In the genomic region with DNA sequence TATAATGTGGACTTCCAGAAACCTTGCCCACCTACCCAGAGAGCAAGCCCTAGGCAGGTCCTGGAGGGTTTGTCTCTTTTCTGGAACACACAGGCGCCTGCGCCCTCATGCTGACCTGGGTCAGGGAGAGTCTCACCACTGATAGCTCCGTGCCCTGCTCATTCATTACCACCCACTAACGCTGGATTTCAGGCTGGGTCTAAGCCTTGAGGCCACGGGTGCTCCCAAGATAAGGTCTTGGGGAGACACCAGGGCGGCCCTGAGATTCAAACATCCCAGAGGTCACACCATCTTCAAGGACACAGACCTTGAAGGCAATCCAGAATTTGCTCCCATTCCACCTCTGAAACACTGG, we compare ENCODE assay signal across 18 cellular contexts. TPM values are rescaled to one million over a fixed set of nuclear protein-coding genes. Genes with fewer than 3 reads are reported as not detected.
DNase-seq lines count a peak whose midpoint lies in the region; ATAC-seq, FAIRE-seq and TF ChIP-seq lines count a peak whose summit lies in the region.
"Had no signal": no experiment of that assay in that cellular context is flagged by ENCODE, and none has a peak within 500 bp of the region (broad histone marks: within the 10 kb centered on the region; RNA-seq: fewer than 3 reads in every experiment).

No MANE protein-coding gene starts in this region.

- peak overlapping the region; percentile 47; the same call in 1 of the 2 replicates for H3K4me2 ChIP-seq in OCI-LY1 (ENCODE audit: low read length)
- H3K4me2 ChIP-seq in H1 (ENCODE audit: insufficient read depth in 1 of 2, low read depth in 2 of 2, low read length in 2 of 2), result no peak overlapping the region
- no peak overlapping the region for H3K4me2 ChIP-seq in mesenchymal stem cell (ENCODE audit: low read length, poor library complexity, severe bottlenecking)
- H3K4me2 ChIP-seq: neural progenitor cell had no signal

- H3K4me1 ChIP-seq in OCI-LY1 (ENCODE audit: insufficient read depth, low read length, severe bottlenecking), result peaks cover 76% of the 10 kb centered on the region
- H3K4me1 ChIP-seq in H1 (replicated peaks in 1 of 4; ENCODE audit: control insufficient read depth in 3 of 4, insufficient read depth in 4 of 4, low read length in 3 of 4), result peaks cover 3 to 4% (median 3%) of the 10 kb centered on the region in 4 experiments; a peak in 4 of 7 replicates
- peaks cover 10% of the 10 kb centered on the region for H3K4me1 ChIP-seq in mesenchymal stem cell (ENCODE audit: control insufficient read depth, insufficient read depth, low read depth, low read length)
- H3K4me1 ChIP-seq: SJCRH30 had no signal

- no peaks in the 10 kb centered on the region for H3K9me3 Mint-ChIP-seq in stimulated activated naive B cell treated with anti-CD40 and anti-IgM and Interleukin-4, amounts not matched to agents 10 μg/mL and 1 μg/mL and 100 μg/mL, for 72 hours
- H3K9me3 Mint-ChIP-seq: neural progenitor cell had no signal

- H3F3A ChIP-seq in OCI-LY1 (ENCODE audit: insufficient read depth, low read length), result no peaks in the 10 kb centered on the region

- TF ChIP-seq RAD21 in H1 (IDR thresholded peaks at IDR 0.05 in 1 of 2, conservative IDR thresholded peaks at IDR 0.05 in 1 of 2; ENCODE audit: low read depth in 2 of 2, low read length in 2 of 2), result no peak

- no peak overlapping the region for H2BK15ac ChIP-seq in H1 (ENCODE audit: low read length)
- no peak overlapping the region for H2BK15ac ChIP-seq in mesenchymal stem cell (ENCODE audit: low read depth, poor library complexity, severe bottlenecking)

- H3K36me3 Mint-ChIP-seq in stimulated activated naive B cell treated with anti-CD40 and anti-IgM and Interleukin-4, amounts not matched to agents 10 μg/mL and 1 μg/mL and 100 μg/mL, for 72 hours, result peaks cover 14 to 15% of the 10 kb centered on the region in 2 donors

- H3K23me2 ChIP-seq in H1 (ENCODE audit: low read depth, low read length), result peaks cover 7% of the 10 kb centered on the region; the same call in 1 of the 2 replicates

- H2AK5ac ChIP-seq in H1 (ENCODE audit: low read depth, low read length) (peak overlapping the region; percentile 82; the same call in 1 of the 2 replicates), mesenchymal stem cell (ENCODE audit: low read length, severe bottlenecking) (no peak overlapping the region)

- no peak overlapping the region for H4K5ac ChIP-seq in H1 (ENCODE audit: insufficient read length, low read depth, low read length)

- H3K27ac Mint-ChIP-seq in stimulated activated naive B cell treated with anti-CD40 and anti-IgM and Interleukin-4, amounts not matched to agents 10 μg/mL and 1 μg/mL and 100 μg/mL, for 72 hours, result no peak overlapping the region
- H3K27ac Mint-ChIP-seq: activated naive CD8-positive, alpha-beta T cell; neural progenitor cell had no signal

- CTCF ChIA-PET in H1 (lab: Charles Lee; ENCODE audit: partially characterized antibody), result interaction anchor here (0.5 to 6.4 kb wide), 7 partner anchors 9 to 1644 kb away, joined by 3 to 59 read pairs (median 3); no protein-coding TSS in a partner anchor

- H2BK5ac ChIP-seq in H1 (ENCODE audit: low read depth, low read length) (no peak overlapping the region), mesenchymal stem cell (ENCODE audit: low read depth, low read length, poor library complexity, severe bottlenecking) (no peak overlapping the region)

- DNase-seq in H1 (ENCODE audit: low read depth in 1 of 2, low spot score in 2 of 2) (no peak), mesenchymal stem cell (no peak), substantia nigra (lab: John Stamatoyannopoulos, UW) (peak in 1 of 49 donors; percentile 13), NCI-H446 treated with DMSO at 0.1 percent for 48 hours (lab: John Stamatoyannopoulos, UW) (no peak), A172 (ENCODE audit: low spot score) (no peak)
- no peak for DNase-seq in stimulated activated naive B cell treated with anti-CD40 and anti-IgM and Interleukin-4, amounts not matched to agents 10 μg/mL and 1 μg/mL and 100 μg/mL, for 72 hours
- no peak for DNase-seq in activated naive CD4-positive, alpha-beta T cell (lab: John Stamatoyannopoulos, UW)
- DNase-seq: dermis blood vessel endothelial cell; DMS79 treated with DMSO at 0.1 percent for 48 hours; NCI-H1930; NCI-H82; stimulated activated CD4-positive, alpha-beta T cell treated with anti-CD3 and anti-CD28 coated beads, Interleukin-12 subunit alpha, Interleukin-12 subunit beta, amount 100 ng/mL, for 4 hours had no signal

- no peak overlapping the region for H4K91ac ChIP-seq in H1 (replicated peaks; ENCODE audit: insufficient read length, low read length)
- H4K91ac ChIP-seq in mesenchymal stem cell (ENCODE audit: low read length), result no peak overlapping the region

- H3K27me3 ChIP-seq in OCI-LY1 (ENCODE audit: insufficient read depth, low read length) (no peaks in the 10 kb centered on the region), H1 (replicated peaks in 1 of 4; ENCODE audit: control insufficient read depth in 3 of 4, extremely low read depth in 1 of 4, insufficient read depth in 3 of 4, low read length in 3 of 4) (no peaks in the 10 kb centered on the region), mesenchymal stem cell (ENCODE audit: control insufficient read depth in 1 of 2, insufficient read depth in 1 of 2, low read length in 2 of 2) (no peaks in the 10 kb centered on the region)
- H3K27me3 ChIP-seq: neural progenitor cell, SJCRH30 had no signal

- no peak for ATAC-seq in stimulated activated naive B cell treated with anti-CD40 and anti-IgM and Interleukin-4, amounts not matched to agents 10 μg/mL and 1 μg/mL and 100 μg/mL, for 72 hours (replicated peaks)

- POLR2A ChIA-PET in H1 (lab: Charles Lee; ENCODE audit: partially characterized antibody), result interaction anchor here (0.5 to 2.3 kb wide), 5 partner anchors 11 to 34 kb away, joined by 3 to 6 read pairs (median 3); a partner anchor contains a TSS

- H3K9me2 ChIP-seq in OCI-LY1 (ENCODE audit: low read depth, low read length), result no peaks in the 10 kb centered on the region

- peaks cover 51% of the 10 kb centered on the region for H3K79me2 ChIP-seq in OCI-LY1 (ENCODE audit: insufficient read depth, low read length)
- H3K79me2 ChIP-seq in H1 (ENCODE audit: control insufficient read depth in 1 of 2, insufficient read depth in 2 of 2, low read length in 2 of 2), result peaks cover 0 to 16% of the 10 kb centered on the region in 2 experiments; a peak in 2 of 4 replicates

- TF ChIP-seq EP300 in H1 (IDR thresholded peaks at IDR 0.05; ENCODE audit: borderline replicate concordance in 1 of 2, low read depth in 2 of 2, low read length in 2 of 2), result no peak

- no peak overlapping the region for H3K56ac ChIP-seq in H1 (replicated peaks; ENCODE audit: insufficient read length, low read depth, low read length)

- H3K36me3 ChIP-seq in OCI-LY1 (ENCODE audit: insufficient read depth, low read length) (peaks cover 62% of the 10 kb centered on the region), H1 (ENCODE audit: control insufficient read depth in 2 of 4, insufficient read depth in 4 of 4, low read length in 3 of 4) (peaks cover 0 to 3% (median under 1%) of the 10 kb centered on the region in 4 experiments; a peak in 3 of 8 replicates), mesenchymal stem cell (ENCODE audit: control insufficient read depth in 1 of 2, insufficient read depth in 2 of 2, low read depth in 1 of 2, low read length in 2 of 2) (peaks cover 15 to 30% of the 10 kb centered on the region in 2 experiments)
- H3K36me3 ChIP-seq: neural progenitor cell, SJCRH30 had no signal

- H3K27me3 Mint-ChIP-seq in stimulated activated naive B cell treated with anti-CD40 and anti-IgM and Interleukin-4, amounts not matched to agents 10 μg/mL and 1 μg/mL and 100 μg/mL, for 72 hours, result no peaks in the 10 kb centered on the region
- H3K27me3 Mint-ChIP-seq: activated naive CD8-positive, alpha-beta T cell had no signal

- FAIRE-seq in H1 (lab: Jason Lieb, UNC), result no peak
- FAIRE-seq: frontal cortex, islet of Langerhans had no signal

- H3K18ac ChIP-seq in H1 (ENCODE audit: extremely low read depth, low read length) (no peak overlapping the region; the same call in 1 of the 2 replicates), mesenchymal stem cell (ENCODE audit: low read depth in 1 of 2, low read length in 2 of 2) (no peak overlapping the region)

- no peak overlapping the region for H3K4me3 Mint-ChIP-seq in stimulated activated naive B cell treated with anti-CD40 and anti-IgM and Interleukin-4, amounts not matched to agents 10 μg/mL and 1 μg/mL and 100 μg/mL, for 72 hours
- H3K4me3 Mint-ChIP-seq: activated naive CD8-positive, alpha-beta T cell; neural progenitor cell had no signal

- H4K20me1 ChIP-seq in OCI-LY1 (ENCODE audit: insufficient read depth, low read length), result no peaks in the 10 kb centered on the region
- peaks cover 12% of the 10 kb centered on the region in 2 experiments for H4K20me1 ChIP-seq in H1 (replicated peaks in 1 of 2; ENCODE audit: control insufficient read depth in 1 of 2, insufficient read depth in 2 of 2, low read length in 2 of 2)

- no peaks in the 10 kb centered on the region for H3K9me3 ChIP-seq in OCI-LY1 (ENCODE audit: low read length)
- no peaks in the 10 kb centered on the region for H3K9me3 ChIP-seq in H1 (ENCODE audit: insufficient read depth in 2 of 2, low read depth in 1 of 2, low read length in 1 of 2)
- no peaks in the 10 kb centered on the region for H3K9me3 ChIP-seq in mesenchymal stem cell (ENCODE audit: control insufficient read depth, low read length)
- H3K9me3 ChIP-seq: SJCRH30 had no signal

- H3K27ac ChIP-seq in OCI-LY1 (ENCODE audit: low read depth, low read length, poor library complexity, severe bottlenecking) (peak overlapping the region; percentile 98), H1 (ENCODE audit: low read depth, low read length) (peak overlapping the region; percentile 50; the same call in 1 of the 2 replicates), mesenchymal stem cell (ENCODE audit: low read length, poor library complexity, severe bottlenecking) (no peak overlapping the region), substantia nigra (ENCODE audit: low read depth, low read length, poor library complexity, severe bottlenecking) (peak overlapping the region; percentile 94)
- H3K27ac ChIP-seq: neural progenitor cell, SJCRH30 had no signal

- H3K4me3 ChIP-seq in OCI-LY1 (ENCODE audit: low read depth, low read length, poor library complexity, severe bottlenecking), result no peak overlapping the region
- no peak overlapping the region for H3K4me3 ChIP-seq in H1 (ENCODE audit: extremely low read depth in 1 of 4, insufficient read depth in 2 of 4, low read depth in 3 of 4, low read length in 4 of 4)
- H3K4me3 ChIP-seq in mesenchymal stem cell (ENCODE audit: insufficient read depth in 1 of 2, low read depth in 1 of 2, low read length in 2 of 2), result peak overlapping the region in 1 of 2 experiments; percentile 32
- H3K4me3 ChIP-seq: neural progenitor cell, SJCRH30 had no signal

- 91% methylated on average over 6 of the region's 6 CpGs; no CpG with 5 or more reads in 1 of the 2 experiments for WGBS in H1 (ENCODE audit: extremely low coverage in 1 of 2, insufficient coverage in 1 of 2, insufficient read length in 1 of 2, insufficient replicate concordance in 2 of 2, low coverage in 1 of 2, low lambda C conversion rate in 2 of 2, missing lambda C conversion rate in 1 of 2), 2 experiments
- 93% methylated on average over 6 of the region's 6 CpGs for WGBS in mesenchymal stem cell

- H4K8ac ChIP-seq in H1 (ENCODE audit: extremely low read depth, insufficient read depth, low read length) (no peak overlapping the region), mesenchymal stem cell (ENCODE audit: low read length) (no peak overlapping the region)

- no peak for TF ChIP-seq POLR2A in H1 (IDR thresholded peaks at IDR 0.05; ENCODE audit: control extremely low read depth in 1 of 2, low read depth in 2 of 2, low read length in 2 of 2)

- H2BK12ac ChIP-seq in H1 (ENCODE audit: low read depth, low read length) (peak overlapping the region; percentile 39; the same call in 1 of the 2 replicates), mesenchymal stem cell (ENCODE audit: low read length in 2 of 2) (no peak overlapping the region)

- H3K4me1 Mint-ChIP-seq in stimulated activated naive B cell treated with anti-CD40 and anti-IgM and Interleukin-4, amounts not matched to agents 10 μg/mL and 1 μg/mL and 100 μg/mL, for 72 hours, result peaks cover 16 to 41% of the 10 kb centered on the region in 2 donors

- H3K23ac ChIP-seq in H1 (ENCODE audit: insufficient read length) (no peak overlapping the region), mesenchymal stem cell (ENCODE audit: low read length in 2 of 2) (no peak overlapping the region)

- TF ChIP-seq CTCF in OCI-LY1 (IDR thresholded peaks at IDR 0.05; ENCODE audit: low read length), result no peak
- TF ChIP-seq CTCF in H1 (IDR thresholded peaks at IDR 0.05; ENCODE audit: control extremely low read depth in 1 of 3, insufficient read depth in 1 of 3, low read depth in 1 of 3, low read length in 3 of 3), result no peak

- H3K14ac ChIP-seq in H1 (ENCODE audit: insufficient read length), result no peak overlapping the region
- no peak overlapping the region for H3K14ac ChIP-seq in mesenchymal stem cell (ENCODE audit: low read length in 2 of 2)

- H2BK120ac ChIP-seq in H1 (replicated peaks; ENCODE audit: low read depth, low read length) (no peak overlapping the region), mesenchymal stem cell (ENCODE audit: low read depth, low read length) (no peak overlapping the region)

- H3K4ac ChIP-seq in H1 (replicated peaks; ENCODE audit: insufficient read length, low read depth, low read length) (no peak overlapping the region), mesenchymal stem cell (ENCODE audit: low read depth in 1 of 2, low read length in 2 of 2) (no peak overlapping the region)

- peak overlapping the region; percentile 38; the same call in 1 of the 2 replicates for H3K9ac ChIP-seq in OCI-LY1 (ENCODE audit: low read length)
- peak overlapping the region in 1 of 4 experiments; percentile 18; a peak in 1 of 7 replicates for H3K9ac ChIP-seq in H1 (replicated peaks in 1 of 4; ENCODE audit: extremely low read depth in 1 of 4, low read depth in 3 of 4, low read length in 3 of 4)
- H3K9ac ChIP-seq in mesenchymal stem cell (ENCODE audit: low read length), result peak overlapping the region; percentile 60
- H3K9ac ChIP-seq: neural progenitor cell had no signal

- H2AFZ ChIP-seq in OCI-LY1 (ENCODE audit: low read length) (no peak overlapping the region), H1 (ENCODE audit: low read length) (no peak overlapping the region), mesenchymal stem cell (ENCODE audit: low read depth, low read length) (no peak overlapping the region)
- H2AFZ ChIP-seq: neural progenitor cell had no signal

- H2BK20ac ChIP-seq in H1 (ENCODE audit: low read length), result no peak overlapping the region

- H3K79me1 ChIP-seq in H1 (ENCODE audit: low read depth, low read length) (peaks cover 11% of the 10 kb centered on the region), mesenchymal stem cell (replicated peaks; ENCODE audit: low read length, poor library complexity, severe bottlenecking) (peaks cover 15% of the 10 kb centered on the region)

RNA-seq across cellular contexts. Expression of a gene that starts 5.1 kb away (rescaled TPM):
- 18.7 and 19.4 TPM in 2 replicates for total RNA-seq in H1 (2021; fragmentation: NEBNext Ultra II Directional; extraction: Animal tissue kit (Norgen Biotek cat#: 25700))
- polyA plus RNA-seq in H1 (2011; rRNA removed), result 16.2 and 17.5 TPM in 2 replicates
- polyA plus RNA-seq in H1 (2011; cell fraction: cytosol; rRNA removed), result 10.4 TPM
- 8.7 TPM for polyA plus RNA-seq in H1 (2011; cell fraction: nucleus; rRNA removed)
- polyA plus RNA-seq in H1 (2012, experiment 1 of 2), result 7.0 to 10.5 TPM (median 9.3 TPM) in 4 replicates
- 7.1 TPM for polyA plus RNA-seq in H1 (2012, experiment 2 of 2)
- 12.6 TPM for polyA plus RNA-seq in H1 (2013, experiment 1 of 2)
- polyA plus RNA-seq in H1 (2013, experiment 2 of 2), result 15.2 TPM
- 32.0 and 38.5 TPM in 2 replicates for polyA minus RNA-seq in H1 (2011; rRNA and poly(A)+ RNA removed)
- polyA minus RNA-seq in H1 (2011; cell fraction: cytosol; rRNA and poly(A)+ RNA removed), result 22.8 TPM
- 10.4 TPM for polyA minus RNA-seq in H1 (2011; cell fraction: nucleus; rRNA and poly(A)+ RNA removed)
- polyA plus RNA-seq in mesenchymal stem cell (2013, experiment 1 of 2), result 8.7 TPM
- 8.2 TPM for polyA plus RNA-seq in mesenchymal stem cell (2013, experiment 2 of 2)
- total RNA-seq in A172 (2014; rRNA removed; shearing (Covaris generic)), result 1.7 and 2.5 TPM in 2 replicates

RNA-seq across cellular contexts. Expression of a gene that starts 26.0 kb away (rescaled TPM):
- total RNA-seq in H1 (2021; fragmentation: NEBNext Ultra II Directional; extraction: Animal tissue kit (Norgen Biotek cat#: 25700)), result 82.3 and 90.7 TPM in 2 replicates
- polyA plus RNA-seq in H1 (2011; rRNA removed), result 187 and 282 TPM in 2 replicates
- 114 TPM for polyA plus RNA-seq in H1 (2011; cell fraction: cytosol; rRNA removed)
- polyA plus RNA-seq in H1 (2011; cell fraction: nucleus; rRNA removed), result 147 TPM
- 52.4 to 94.1 TPM (median 90.4 TPM) in 4 replicates for polyA plus RNA-seq in H1 (2012, experiment 1 of 2)
- 93.0 TPM for polyA plus RNA-seq in H1 (2012, experiment 2 of 2)
- polyA plus RNA-seq in H1 (2013, experiment 1 of 2), result 71.0 TPM
- polyA plus RNA-seq in H1 (2013, experiment 2 of 2), result 66.3 TPM
- polyA minus RNA-seq in H1 (2011; rRNA and poly(A)+ RNA removed), result 18.3 and 19.8 TPM in 2 replicates
- polyA minus RNA-seq in H1 (2011; cell fraction: cytosol; rRNA and poly(A)+ RNA removed), result 38.4 TPM
- polyA minus RNA-seq in H1 (2011; cell fraction: nucleus; rRNA and poly(A)+ RNA removed), result 34.5 TPM
- 38.3 TPM for polyA plus RNA-seq in mesenchymal stem cell (2013, experiment 1 of 2)
- 39.0 TPM for polyA plus RNA-seq in mesenchymal stem cell (2013, experiment 2 of 2)
- 130 and 157 TPM in 2 replicates for total RNA-seq in A172 (2014; rRNA removed; shearing (Covaris generic))

RNA-seq across cellular contexts. Expression of a gene that starts 31.2 kb away (rescaled TPM):
- total RNA-seq in H1 (2021; fragmentation: NEBNext Ultra II Directional; extraction: Animal tissue kit (Norgen Biotek cat#: 25700)), result 208 and 210 TPM in 2 replicates
- polyA plus RNA-seq in H1 (2011; rRNA removed), result 101 and 121 TPM in 2 replicates
- polyA plus RNA-seq in H1 (2011; cell fraction: cytosol; rRNA removed), result 79.7 TPM
- polyA plus RNA-seq in H1 (2011; cell fraction: nucleus; rRNA removed), result 295 TPM
- polyA plus RNA-seq in H1 (2012, experiment 1 of 2), result 179 to 246 TPM (median 190 TPM) in 4 replicates
- 57.7 TPM for polyA plus RNA-seq in H1 (2012, experiment 2 of 2)
- 165 TPM for polyA plus RNA-seq in H1 (2013, experiment 1 of 2)
- polyA plus RNA-seq in H1 (2013, experiment 2 of 2), result 148 TPM
- 129 and 138 TPM in 2 replicates for polyA minus RNA-seq in H1 (2011; rRNA and poly(A)+ RNA removed)
- polyA minus RNA-seq in H1 (2011; cell fraction: cytosol; rRNA and poly(A)+ RNA removed), result 111 TPM
- polyA minus RNA-seq in H1 (2011; cell fraction: nucleus; rRNA and poly(A)+ RNA removed), result 124 TPM
- 37.1 TPM for polyA plus RNA-seq in mesenchymal stem cell (2013, experiment 1 of 2)
- 34.8 TPM for polyA plus RNA-seq in mesenchymal stem cell (2013, experiment 2 of 2)
- 99.5 and 132 TPM in 2 replicates for total RNA-seq in A172 (2014; rRNA removed; shearing (Covaris generic))

RNA-seq across cellular contexts. Expression of a gene that starts 44.9 kb away (rescaled TPM):
- total RNA-seq in H1 (2021; fragmentation: NEBNext Ultra II Directional; extraction: Animal tissue kit (Norgen Biotek cat#: 25700)), result 3.8 and 4.0 TPM in 2 replicates
- polyA plus RNA-seq in H1 (2011; rRNA removed), result 5.2 and 9.4 TPM in 2 replicates
- 4.1 TPM for polyA plus RNA-seq in H1 (2011; cell fraction: cytosol; rRNA removed)
- 5.3 TPM for polyA plus RNA-seq in H1 (2011; cell fraction: nucleus; rRNA removed)
- 4.7 to 8.7 TPM (median 6.5 TPM) in 4 replicates for polyA plus RNA-seq in H1 (2012, experiment 1 of 2)
- 4.1 TPM for polyA plus RNA-seq in H1 (2012, experiment 2 of 2)
- polyA plus RNA-seq in H1 (2013, experiment 1 of 2), result 12.4 TPM
- polyA plus RNA-seq in H1 (2013, experiment 2 of 2), result 10.8 TPM
- polyA minus RNA-seq in H1 (2011; rRNA and poly(A)+ RNA removed), result 5.7 and 9.7 TPM in 2 replicates
- 8.4 TPM for polyA minus RNA-seq in H1 (2011; cell fraction: cytosol; rRNA and poly(A)+ RNA removed)
- polyA minus RNA-seq in H1 (2011; cell fraction: nucleus; rRNA and poly(A)+ RNA removed), result 3.0 TPM
- 73.0 TPM for polyA plus RNA-seq in mesenchymal stem cell (2013, experiment 1 of 2)
- 70.2 TPM for polyA plus RNA-seq in mesenchymal stem cell (2013, experiment 2 of 2)
- 0.22 TPM in 1 of 2 replicates, not detected in the other for total RNA-seq in A172 (2014; rRNA removed; shearing (Covaris generic))
